27 cellular contexts compared by ENCODE assay signal in genomic region chr1:218430346-218430745, GRCh38.
A peak's percentile ranks its signal among the peaks of the same experiment; 100 is the strongest.
DNase-seq lines count a peak whose midpoint lies in the region; ATAC-seq and TF ChIP-seq lines count a peak whose summit lies in the region.
"Had no signal": no experiment of that assay in that cellular context is flagged by ENCODE, and none has a peak within 500 bp of the region (broad histone marks: within the 10 kb centered on the region; RNA-seq: fewer than 3 reads in every experiment).

No MANE protein-coding gene starts in this region.

- peaks cover 20% of the 10 kb centered on the region for H3K36me3 ChIP-seq in cardiac muscle cell
- H3K36me3 ChIP-seq in heart left ventricle = peaks cover 0 to 15% (median 2%) of the 10 kb centered on the region in 9 donors
- no peaks in the 10 kb centered on the region for H3K36me3 ChIP-seq in esophagus squamous epithelium
- H3K36me3 ChIP-seq: MG63 had no signal

- no peaks in the 10 kb centered on the region for H3K9me3 Mint-ChIP-seq in osteocyte (ENCODE audit: unreplicated experiment)

- H3K4me1 Mint-ChIP-seq in osteocyte (ENCODE audit: unreplicated experiment) = peaks cover 44% of the 10 kb centered on the region
- H3K4me1 Mint-ChIP-seq: CD4-positive, CD25-positive, alpha-beta regulatory T cell had no signal

- intact Hi-C loops in heart left ventricle (cut with DNase I) (no loop called here), esophagus squamous epithelium (cut with DNase I) (no loop called here)

- no peaks in the 10 kb centered on the region for H3K27me3 ChIP-seq in cardiac muscle cell
- no peaks in the 10 kb centered on the region for H3K27me3 ChIP-seq in heart left ventricle
- H3K27me3 ChIP-seq in esophagus squamous epithelium = no peaks in the 10 kb centered on the region
- H3K27me3 ChIP-seq: MG63 had no signal

- H3K27me3 Mint-ChIP-seq in osteocyte (ENCODE audit: unreplicated experiment) = no peaks in the 10 kb centered on the region
- H3K27me3 Mint-ChIP-seq: CD4-positive, CD25-positive, alpha-beta regulatory T cell had no signal

- DNase-seq in cardiac muscle cell (ENCODE audit: low read depth in 1 of 2, low spot score in 1 of 2) (no peak), heart left ventricle (no peak), dermis microvascular lymphatic vessel endothelial cell (ENCODE audit: low read depth in 2 of 2) (peak; percentile 25 to 71), osteocyte (ENCODE audit: extremely low spot score, unreplicated experiment) (no peak), NCI-H2171 treated with DMSO at 0.1 percent for 48 hours (lab: John Stamatoyannopoulos, UW) (no peak), esophagus squamous epithelium (lab: John Stamatoyannopoulos, UW) (no peak)
- DNase-seq: CD4-positive, CD25-positive, alpha-beta regulatory T cell; DMS153; DND-41; KG1; MG63; NCI-H1105 treated with DMSO at 0.1 percent for 48 hours; NCI-H146; NCI-H1930; NCI-H2107; NCI-H446; NCI-H524 treated with DMSO at 0.1 percent for 48 hours; NCI-H774; NK-92 treated with Interleukin-12 subunit alpha and Interleukin-12 subunit beta, amount 100 ng/mL, for 24 hours; PC-9; SHP77 treated with DMSO at 0.1 percent for 48 hours had no signal

- peaks cover 43% of the 10 kb centered on the region for H3K4me1 ChIP-seq in cardiac muscle cell (ENCODE audit: low read depth)
- peaks cover 0 to 31% (median 6%) of the 10 kb centered on the region in 12 donors for H3K4me1 ChIP-seq in heart left ventricle
- no peaks in the 10 kb centered on the region for H3K4me1 ChIP-seq in esophagus squamous epithelium

- TF ChIP-seq CTCF in cardiac muscle cell (IDR thresholded peaks at IDR 0.05; ENCODE audit: low read depth, low read length) (no peak), heart left ventricle (IDR thresholded peaks at IDR 0.05) (no peak), osteocyte (IDR thresholded peaks at IDR 0.05) (no peak), esophagus squamous epithelium (IDR thresholded peaks at IDR 0.05) (no peak)

- no peaks in the 10 kb centered on the region for H3K9me3 ChIP-seq in cardiac muscle cell (ENCODE audit: low read depth)
- no peaks in the 10 kb centered on the region for H3K9me3 ChIP-seq in heart left ventricle
- H3K9me3 ChIP-seq in esophagus squamous epithelium = no peaks in the 10 kb centered on the region

- ATAC-seq in heart left ventricle (no peak), HG03442 (IDR thresholded peaks at IDR 0.05; ENCODE audit: unreplicated experiment) (no peak), GM19035 (IDR thresholded peaks at IDR 0.05; ENCODE audit: unreplicated experiment) (no peak)
- ATAC-seq: HCT116 had no signal

- TF ChIP-seq POLR2A in heart left ventricle (IDR thresholded peaks at IDR 0.05) (no peak), esophagus squamous epithelium (IDR thresholded peaks at IDR 0.05) (no peak)

- H3K4me3 ChIP-seq in cardiac muscle cell = no peak overlapping the region
- H3K4me3 ChIP-seq in heart left ventricle = no peak overlapping the region
- no peak overlapping the region for H3K4me3 ChIP-seq in esophagus squamous epithelium
- H3K4me3 ChIP-seq: MG63, PC-9, SK-N-MC had no signal

- H3K27ac Mint-ChIP-seq in osteocyte (ENCODE audit: unreplicated experiment) = peak overlapping the region; percentile 0
- H3K27ac Mint-ChIP-seq: CD4-positive, CD25-positive, alpha-beta regulatory T cell had no signal

- no peak overlapping the region for H3K4me3 Mint-ChIP-seq in osteocyte (ENCODE audit: unreplicated experiment)
- H3K4me3 Mint-ChIP-seq: CD4-positive, CD25-positive, alpha-beta regulatory T cell had no signal

- H3K27ac ChIP-seq in cardiac muscle cell = peak overlapping the region; percentile 52
- peak overlapping the region in 5 of 12 donors; percentile 16 to 36 (median 32) for H3K27ac ChIP-seq in heart left ventricle
- H3K27ac ChIP-seq in esophagus squamous epithelium = no peak overlapping the region
- H3K27ac ChIP-seq: 22Rv1, PC-9, RWPE1, SK-N-MC had no signal

- peaks cover 33% of the 10 kb centered on the region for H3K36me3 Mint-ChIP-seq in osteocyte (ENCODE audit: unreplicated experiment)
- H3K36me3 Mint-ChIP-seq: CD4-positive, CD25-positive, alpha-beta regulatory T cell had no signal

- WGBS in heart left ventricle, 4 donors = 90 to 94% (median 93%) methylated on average over 1 of the region's 1 CpG
- 73 to 95% methylated on average over 1 of the region's 1 CpG for WGBS in esophagus squamous epithelium, 2 donors

Comparison
In these comparisons a context has a peak if more than half of its experiments do, and no peak if none do; other contexts are left out.
1. DNase-seq: peak in dermis microvascular lymphatic vessel endothelial cell (2 of 2); none in cardiac muscle cell (0 of 2), heart left ventricle (0 of 5), osteocyte (single experiment), NCI-H2171 treated with DMSO at 0.1 percent for 48 hours (single experiment) and esophagus squamous epithelium (single experiment).